In the genomic region with DNA sequence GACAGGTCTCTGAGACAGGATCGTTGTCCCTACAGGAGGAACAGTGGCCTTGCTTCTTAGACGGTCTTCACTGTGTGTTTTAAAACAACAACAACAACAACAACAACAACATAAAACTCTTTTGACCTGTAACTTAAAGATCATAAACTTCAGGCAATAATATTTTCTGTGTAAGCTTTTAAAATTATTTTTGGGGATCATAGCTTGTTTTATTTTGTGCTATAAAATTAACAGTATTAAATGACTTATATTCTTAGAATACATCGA, we compare ENCODE assay signal across 1 cellular context.
TF ChIP-seq lines count a peak whose summit lies in the region.

No MANE protein-coding gene starts in this region.

TF ChIP-seq in HepG2, 621 proteins besides CTCF, POLR2A, EP300 and RAD21:
- TF ChIP-seq ZNF564 (CRISPR knock-in tag; IDR thresholded peaks at IDR 0.05), result 0 out of 2 replicates have a peak, but pooled peaks have one; percentile 37
- TF ChIP-seq KMT2B (CRISPR knock-in tag; IDR thresholded peaks at IDR 0.05), result no peak
- TF ChIP-seq ZNF512B (CRISPR knock-in tag; IDR thresholded peaks at IDR 0.05; ENCODE audit: borderline replicate concordance), result no peak
- TF ChIP-seq MYNN (CRISPR knock-in tag; IDR thresholded peaks at IDR 0.05; ENCODE audit: low read depth), result no peak
- no peak for TF ChIP-seq PHF5A (CRISPR knock-in tag; IDR thresholded peaks at IDR 0.05; ENCODE audit: low read depth, unreplicated experiment)
- TF ChIP-seq RFXANK (CRISPR knock-in tag; IDR thresholded peaks at IDR 0.05), result no peak
- no peak for TF ChIP-seq BCL6 (CRISPR knock-in tag; IDR thresholded peaks at IDR 0.05)
- 0 out of 2 replicates have a peak, but pooled peaks have one; percentile 57 for TF ChIP-seq MYPOP (CRISPR knock-in tag; IDR thresholded peaks at IDR 0.05)
- TF ChIP-seq ZNF891 (CRISPR knock-in tag; IDR thresholded peaks at IDR 0.05), result no peak
- TF ChIP-seq FOXA3 (CRISPR knock-in tag; IDR thresholded peaks at IDR 0.05), result no peak
- no peak for TF ChIP-seq MXD4 (CRISPR knock-in tag; IDR thresholded peaks at IDR 0.05)
TF ChIP-seq in HepG2: peak in this region for 2.
